Comparison of ENCODE assay signal across 1 cellular context in genomic region chr2:85414761-85415498, GRCh38.
TF ChIP-seq lines count a peak whose summit lies in the region.

No MANE protein-coding gene starts in this region.

TF ChIP-seq in K562, 482 proteins besides CTCF, POLR2A, EP300 and RAD21 (continued from another document):
- TF ChIP-seq, protein P1, sequence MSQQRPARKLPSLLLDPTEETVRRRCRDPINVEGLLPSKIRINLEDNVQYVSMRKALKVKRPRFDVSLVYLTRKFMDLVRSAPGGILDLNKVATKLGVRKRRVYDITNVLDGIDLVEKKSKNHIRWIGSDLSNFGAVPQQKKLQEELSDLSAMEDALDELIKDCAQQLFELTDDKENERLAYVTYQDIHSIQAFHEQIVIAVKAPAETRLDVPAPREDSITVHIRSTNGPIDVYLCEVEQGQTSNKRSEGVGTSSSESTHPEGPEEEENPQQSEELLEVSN (IDR thresholded peaks at IDR 0.05; ENCODE audit: borderline replicate concordance in 1 of 2, extremely low read depth in 1 of 2, insufficient read depth in 1 of 2, insufficient read length in 1 of 2, low read depth in 1 of 2, low read length in 1 of 2, poor library complexity in 1 of 2, severe bottlenecking in 1 of 2) = peak; percentile 21 to 37
- TF ChIP-seq, protein P2, sequence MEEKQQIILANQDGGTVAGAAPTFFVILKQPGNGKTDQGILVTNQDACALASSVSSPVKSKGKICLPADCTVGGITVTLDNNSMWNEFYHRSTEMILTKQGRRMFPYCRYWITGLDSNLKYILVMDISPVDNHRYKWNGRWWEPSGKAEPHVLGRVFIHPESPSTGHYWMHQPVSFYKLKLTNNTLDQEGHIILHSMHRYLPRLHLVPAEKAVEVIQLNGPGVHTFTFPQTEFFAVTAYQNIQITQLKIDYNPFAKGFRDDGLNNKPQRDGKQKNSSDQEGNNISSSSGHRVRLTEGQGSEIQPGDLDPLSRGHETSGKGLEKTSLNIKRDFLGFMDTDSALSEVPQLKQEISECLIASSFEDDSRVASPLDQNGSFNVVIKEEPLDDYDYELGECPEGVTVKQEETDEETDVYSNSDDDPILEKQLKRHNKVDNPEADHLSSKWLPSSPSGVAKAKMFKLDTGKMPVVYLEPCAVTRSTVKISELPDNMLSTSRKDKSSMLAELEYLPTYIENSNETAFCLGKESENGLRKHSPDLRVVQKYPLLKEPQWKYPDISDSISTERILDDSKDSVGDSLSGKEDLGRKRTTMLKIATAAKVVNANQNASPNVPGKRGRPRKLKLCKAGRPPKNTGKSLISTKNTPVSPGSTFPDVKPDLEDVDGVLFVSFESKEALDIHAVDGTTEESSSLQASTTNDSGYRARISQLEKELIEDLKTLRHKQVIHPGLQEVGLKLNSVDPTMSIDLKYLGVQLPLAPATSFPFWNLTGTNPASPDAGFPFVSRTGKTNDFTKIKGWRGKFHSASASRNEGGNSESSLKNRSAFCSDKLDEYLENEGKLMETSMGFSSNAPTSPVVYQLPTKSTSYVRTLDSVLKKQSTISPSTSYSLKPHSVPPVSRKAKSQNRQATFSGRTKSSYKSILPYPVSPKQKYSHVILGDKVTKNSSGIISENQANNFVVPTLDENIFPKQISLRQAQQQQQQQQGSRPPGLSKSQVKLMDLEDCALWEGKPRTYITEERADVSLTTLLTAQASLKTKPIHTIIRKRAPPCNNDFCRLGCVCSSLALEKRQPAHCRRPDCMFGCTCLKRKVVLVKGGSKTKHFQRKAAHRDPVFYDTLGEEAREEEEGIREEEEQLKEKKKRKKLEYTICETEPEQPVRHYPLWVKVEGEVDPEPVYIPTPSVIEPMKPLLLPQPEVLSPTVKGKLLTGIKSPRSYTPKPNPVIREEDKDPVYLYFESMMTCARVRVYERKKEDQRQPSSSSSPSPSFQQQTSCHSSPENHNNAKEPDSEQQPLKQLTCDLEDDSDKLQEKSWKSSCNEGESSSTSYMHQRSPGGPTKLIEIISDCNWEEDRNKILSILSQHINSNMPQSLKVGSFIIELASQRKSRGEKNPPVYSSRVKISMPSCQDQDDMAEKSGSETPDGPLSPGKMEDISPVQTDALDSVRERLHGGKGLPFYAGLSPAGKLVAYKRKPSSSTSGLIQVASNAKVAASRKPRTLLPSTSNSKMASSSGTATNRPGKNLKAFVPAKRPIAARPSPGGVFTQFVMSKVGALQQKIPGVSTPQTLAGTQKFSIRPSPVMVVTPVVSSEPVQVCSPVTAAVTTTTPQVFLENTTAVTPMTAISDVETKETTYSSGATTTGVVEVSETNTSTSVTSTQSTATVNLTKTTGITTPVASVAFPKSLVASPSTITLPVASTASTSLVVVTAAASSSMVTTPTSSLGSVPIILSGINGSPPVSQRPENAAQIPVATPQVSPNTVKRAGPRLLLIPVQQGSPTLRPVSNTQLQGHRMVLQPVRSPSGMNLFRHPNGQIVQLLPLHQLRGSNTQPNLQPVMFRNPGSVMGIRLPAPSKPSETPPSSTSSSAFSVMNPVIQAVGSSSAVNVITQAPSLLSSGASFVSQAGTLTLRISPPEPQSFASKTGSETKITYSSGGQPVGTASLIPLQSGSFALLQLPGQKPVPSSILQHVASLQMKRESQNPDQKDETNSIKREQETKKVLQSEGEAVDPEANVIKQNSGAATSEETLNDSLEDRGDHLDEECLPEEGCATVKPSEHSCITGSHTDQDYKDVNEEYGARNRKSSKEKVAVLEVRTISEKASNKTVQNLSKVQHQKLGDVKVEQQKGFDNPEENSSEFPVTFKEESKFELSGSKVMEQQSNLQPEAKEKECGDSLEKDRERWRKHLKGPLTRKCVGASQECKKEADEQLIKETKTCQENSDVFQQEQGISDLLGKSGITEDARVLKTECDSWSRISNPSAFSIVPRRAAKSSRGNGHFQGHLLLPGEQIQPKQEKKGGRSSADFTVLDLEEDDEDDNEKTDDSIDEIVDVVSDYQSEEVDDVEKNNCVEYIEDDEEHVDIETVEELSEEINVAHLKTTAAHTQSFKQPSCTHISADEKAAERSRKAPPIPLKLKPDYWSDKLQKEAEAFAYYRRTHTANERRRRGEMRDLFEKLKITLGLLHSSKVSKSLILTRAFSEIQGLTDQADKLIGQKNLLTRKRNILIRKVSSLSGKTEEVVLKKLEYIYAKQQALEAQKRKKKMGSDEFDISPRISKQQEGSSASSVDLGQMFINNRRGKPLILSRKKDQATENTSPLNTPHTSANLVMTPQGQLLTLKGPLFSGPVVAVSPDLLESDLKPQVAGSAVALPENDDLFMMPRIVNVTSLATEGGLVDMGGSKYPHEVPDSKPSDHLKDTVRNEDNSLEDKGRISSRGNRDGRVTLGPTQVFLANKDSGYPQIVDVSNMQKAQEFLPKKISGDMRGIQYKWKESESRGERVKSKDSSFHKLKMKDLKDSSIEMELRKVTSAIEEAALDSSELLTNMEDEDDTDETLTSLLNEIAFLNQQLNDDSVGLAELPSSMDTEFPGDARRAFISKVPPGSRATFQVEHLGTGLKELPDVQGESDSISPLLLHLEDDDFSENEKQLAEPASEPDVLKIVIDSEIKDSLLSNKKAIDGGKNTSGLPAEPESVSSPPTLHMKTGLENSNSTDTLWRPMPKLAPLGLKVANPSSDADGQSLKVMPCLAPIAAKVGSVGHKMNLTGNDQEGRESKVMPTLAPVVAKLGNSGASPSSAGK (IDR thresholded peaks at IDR 0.05) = peak; percentile 76
- 0 out of 2 replicates have a peak, but pooled peaks have one; percentile 32 for TF ChIP-seq CREB3 (tag; conservative IDR thresholded peaks at IDR 0.05; ENCODE audit: low read depth)
